Comparison of ENCODE assay signal across 1 cellular context in the genomic region with DNA sequence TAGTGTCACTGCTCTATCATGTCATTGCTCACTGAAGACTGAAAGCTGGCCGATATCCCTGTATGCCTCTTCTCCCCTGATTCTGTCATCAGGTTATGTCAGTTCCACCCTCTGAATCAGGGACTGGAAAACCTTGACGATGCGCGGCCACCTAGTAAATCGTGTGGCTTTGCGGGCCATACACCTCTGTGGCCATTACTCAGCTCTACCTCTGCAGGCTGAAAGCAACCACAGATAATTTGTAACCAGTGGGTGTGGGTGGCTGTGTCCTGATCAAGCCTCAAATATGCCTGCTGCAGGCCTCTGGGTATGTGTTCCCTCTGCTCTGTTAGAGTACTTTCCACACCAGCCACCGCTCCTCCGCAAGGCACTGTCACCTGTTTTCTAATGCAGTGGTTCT.
TF ChIP-seq lines count a peak whose summit lies in the region.

No MANE protein-coding gene starts in this region.

TF ChIP-seq in K562, 482 proteins besides CTCF, POLR2A, EP300 and RAD21:
- TF ChIP-seq BRD9 (IDR thresholded peaks at IDR 0.05; ENCODE audit: low read depth, partially characterized antibody) (no peak), TRIM25 (IDR thresholded peaks at IDR 0.05; ENCODE audit: borderline replicate concordance) (no peak), EZH2 (IDR thresholded peaks at IDR 0.05; ENCODE audit: borderline replicate concordance, low read depth, low read length) (no peak), FOXK1 (CRISPR knock-in tag; IDR thresholded peaks at IDR 0.05; ENCODE audit: borderline replicate concordance) (peak; percentile 40; the same call in 1 of the 2 replicates), ZNF780A (CRISPR knock-in tag; IDR thresholded peaks at IDR 0.05) (no peak), TCFL5 (CRISPR knock-in tag; conservative IDR thresholded peaks at IDR 0.05) (no peak), ZNF239 (CRISPR knock-in tag; IDR thresholded peaks at IDR 0.05) (no peak), NR3C1 (CRISPR knock-in tag; IDR thresholded peaks at IDR 0.05) (no peak)
- TF ChIP-seq, protein P1, sequence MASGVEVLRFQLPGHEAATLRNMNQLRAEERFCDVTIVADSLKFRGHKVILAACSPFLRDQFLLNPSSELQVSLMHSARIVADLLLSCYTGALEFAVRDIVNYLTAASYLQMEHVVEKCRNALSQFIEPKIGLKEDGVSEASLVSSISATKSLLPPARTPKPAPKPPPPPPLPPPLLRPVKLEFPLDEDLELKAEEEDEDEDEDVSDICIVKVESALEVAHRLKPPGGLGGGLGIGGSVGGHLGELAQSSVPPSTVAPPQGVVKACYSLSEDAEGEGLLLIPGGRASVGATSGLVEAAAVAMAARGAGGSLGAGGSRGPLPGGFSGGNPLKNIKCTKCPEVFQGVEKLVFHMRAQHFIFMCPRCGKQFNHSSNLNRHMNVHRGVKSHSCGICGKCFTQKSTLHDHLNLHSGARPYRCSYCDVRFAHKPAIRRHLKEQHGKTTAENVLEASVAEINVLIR (CRISPR knock-in tag; IDR thresholded peaks at IDR 0.05) = no peak
